Comparison of ENCODE assay signal across 11 cellular contexts in genomic region chrX:153765138-153766079, GRCh38. TPM values are rescaled to one million over a fixed set of nuclear protein-coding genes. Genes with fewer than 3 reads are reported as not detected.
A peak's percentile ranks its signal among the peaks of the same experiment; 100 is the strongest.
DNase-seq lines count a peak whose midpoint lies in the region; ATAC-seq, FAIRE-seq and TF ChIP-seq lines count a peak whose summit lies in the region.
"Had no signal": no experiment of that assay in that cellular context is flagged by ENCODE, and none has a peak within 500 bp of the region (broad histone marks: within the 10 kb centered on the region; RNA-seq: fewer than 3 reads in every experiment).

No MANE protein-coding gene starts in this region.

- H3K9me1 ChIP-seq in keratinocyte (ENCODE audit: control insufficient read depth, extremely low read depth, insufficient read depth, low read length) = no peaks in the 10 kb centered on the region

- no peak for TF ChIP-seq CTCF in keratinocyte (optimal IDR thresholded peaks at IDR 0.05 in 1 of 3, IDR thresholded peaks at IDR 0.05 in 1 of 3, conservative IDR thresholded peaks at IDR 0.05 in 1 of 3; ENCODE audit: extremely low read depth in 1 of 3, insufficient read depth in 2 of 3, low read length in 3 of 3)
- TF ChIP-seq CTCF in thoracic aorta (IDR thresholded peaks at IDR 0.05) = no peak

- H3K36me3 ChIP-seq in keratinocyte (ENCODE audit: control insufficient read depth in 2 of 2, extremely low read depth in 1 of 2, insufficient read depth in 2 of 2, low read length in 2 of 2) (peaks cover 0 to 2% of the 10 kb centered on the region in 2 experiments), thoracic aorta (no peaks in the 10 kb centered on the region)
- H3K36me3 ChIP-seq: HAP-1 had no signal

- dilution Hi-C loops in keratinocyte (cut with MboI; ENCODE audit: extremely low pct_ligation_motif_present, low sequenced_read_pairs) = no loop called here

- peaks cover 13% of the 10 kb centered on the region for H3K4me1 ChIP-seq in keratinocyte (ENCODE audit: control insufficient read depth, extremely low read depth, insufficient read depth, low read length)
- peaks cover 0 to 8% of the 10 kb centered on the region in 2 donors for H3K4me1 ChIP-seq in thoracic aorta (ENCODE audit: control insufficient read depth in 1 of 2, low read depth in 2 of 2)
- H3K4me1 ChIP-seq: foreskin keratinocyte had no signal

- H3K9me3 ChIP-seq in keratinocyte (ENCODE audit: control insufficient read depth, low read depth, low read length) = peaks cover 4% of the 10 kb centered on the region
- no peaks in the 10 kb centered on the region for H3K9me3 ChIP-seq in thoracic aorta
- H3K9me3 ChIP-seq: HAP-1 had no signal

- DNase-seq in NCI-H1092 (lab: John Stamatoyannopoulos, UW) = peak; percentile 6
- DNase-seq in NCI-H1092 treated with DMSO at 0.1 percent for 48 hours (lab: John Stamatoyannopoulos, UW) = no peak
- no peak for DNase-seq in keratinocyte (ENCODE audit: low read depth, low spot score)
- DNase-seq in thoracic aorta (ENCODE audit: low spot score) = no peak

- no peak overlapping the region for H2AFZ ChIP-seq in keratinocyte (ENCODE audit: control insufficient read depth, low read length)

- ATAC-seq in thoracic aorta (ENCODE audit: insufficient number of reproducible peaks, low FRiP score, low read depth) (no peak), HG03342 (IDR thresholded peaks at IDR 0.05; ENCODE audit: unreplicated experiment) (no peak), GM19467 (IDR thresholded peaks at IDR 0.05; ENCODE audit: unreplicated experiment) (no peak), GM21825 (IDR thresholded peaks at IDR 0.05; ENCODE audit: unreplicated experiment) (no peak)

- FAIRE-seq in keratinocyte (lab: Jason Lieb, UNC) = no peak
- FAIRE-seq: A204.1 had no signal

- H3K4me3 ChIP-seq in keratinocyte (ENCODE audit: control insufficient read depth in 2 of 3, extremely low read depth in 1 of 3, insufficient read depth in 2 of 3, low read depth in 1 of 3, low read length in 3 of 3) (peak overlapping the region in 2 of 3 experiments; percentile 46 to 57), thoracic aorta (peak overlapping the region; percentile 68)
- H3K4me3 ChIP-seq: HAP-1 had no signal

- H3K27me3 ChIP-seq in keratinocyte (ENCODE audit: control insufficient read depth, extremely low read depth, insufficient read depth, low read length) = no peaks in the 10 kb centered on the region
- H3K27me3 ChIP-seq in thoracic aorta (replicated peaks; ENCODE audit: insufficient read depth) = no peaks in the 10 kb centered on the region
- H3K27me3 ChIP-seq: foreskin keratinocyte had no signal

- peaks cover 2% of the 10 kb centered on the region for H3K79me2 ChIP-seq in keratinocyte (ENCODE audit: control insufficient read depth, insufficient read depth, low read length)

- H3K27ac ChIP-seq in angular gyrus (ENCODE audit: low read depth, low read length) (peak overlapping the region; percentile 98), keratinocyte (ENCODE audit: control insufficient read depth, insufficient read depth, low read length) (no peak overlapping the region), thoracic aorta (peak overlapping the region; percentile 38 to 74)
- H3K27ac ChIP-seq: foreskin keratinocyte had no signal

- H3K4me2 ChIP-seq in keratinocyte (ENCODE audit: control insufficient read depth, extremely low read depth, insufficient read depth, low read depth, low read length) = peak overlapping the region; percentile 41

- peak overlapping the region; percentile 33 for H3K9ac ChIP-seq in keratinocyte (ENCODE audit: control insufficient read depth, extremely low read depth, insufficient read depth, low read length)

- H4K20me1 ChIP-seq in keratinocyte (ENCODE audit: control insufficient read depth, extremely low read depth, insufficient read depth, low read length) = no peaks in the 10 kb centered on the region

RNA-seq across cellular contexts. Expression of gene PLXNB3, which starts 1.4 kb away (rescaled TPM):
- 7.2 to 14.4 TPM (median 8.6 TPM) in 3 replicates for polyA plus RNA-seq in keratinocyte
- 8.8 TPM for polyA plus RNA-seq in keratinocyte (2011; ENCODE audit: low read depth)
- 1.8 and 3.8 TPM in 2 replicates for polyA plus RNA-seq in keratinocyte (2011; cell fraction: cytosol; rRNA removed)
- polyA plus RNA-seq in keratinocyte (2011; cell fraction: nucleus; rRNA removed) = 41.3 and 62.6 TPM in 2 replicates
- polyA plus RNA-seq in keratinocyte (2012; ENCODE audit: low replicate concordance) = 8.4 and 10.0 TPM in 2 replicates
- polyA minus RNA-seq in keratinocyte = 15.3 to 21.0 TPM (median 19.4 TPM) in 3 replicates
- polyA minus RNA-seq in keratinocyte (2011; cell fraction: cytosol; rRNA and poly(A)+ RNA removed) = 9.6 TPM
- 20.2 TPM in 2 replicates for polyA minus RNA-seq in keratinocyte (2011; cell fraction: nucleus; rRNA and poly(A)+ RNA removed)
- total RNA-seq in thoracic aorta = 10 to 100 TPM; 40.8 to 52.2 TPM

RNA-seq across cellular contexts. Expression of gene SRPK3, which starts 15.4 kb away (rescaled TPM):
- 0.08 to 0.21 TPM (median 0.10 TPM) in 3 replicates for polyA plus RNA-seq in keratinocyte
- polyA plus RNA-seq in keratinocyte (2011; ENCODE audit: low read depth) = not detected
- 0.05 TPM in 2 replicates for polyA plus RNA-seq in keratinocyte (2011; cell fraction: cytosol; rRNA removed)
- 0.44 and 0.57 TPM in 2 replicates for polyA plus RNA-seq in keratinocyte (2011; cell fraction: nucleus; rRNA removed)
- polyA plus RNA-seq in keratinocyte (2012; ENCODE audit: low replicate concordance) = 0.08 and 0.51 TPM in 2 replicates
- polyA minus RNA-seq in keratinocyte = not detected in 3 replicates
- not detected for polyA minus RNA-seq in keratinocyte (2011; cell fraction: cytosol; rRNA and poly(A)+ RNA removed)
- 0.23 TPM in 1 of 2 replicates, not detected in the other for polyA minus RNA-seq in keratinocyte (2011; cell fraction: nucleus; rRNA and poly(A)+ RNA removed)
- total RNA-seq in thoracic aorta = 1 to 10 TPM; 4.9 to 9.5 TPM

RNA-seq across cellular contexts. Expression of gene IDH3G, which starts 28.8 kb away (rescaled TPM):
- 44.7 to 73.5 TPM (median 45.8 TPM) in 3 replicates for polyA plus RNA-seq in keratinocyte
- polyA plus RNA-seq in keratinocyte (2011; ENCODE audit: low read depth) = 21.8 TPM
- polyA plus RNA-seq in keratinocyte (2011; cell fraction: cytosol; rRNA removed) = 35.4 and 55.3 TPM in 2 replicates
- 46.4 and 59.8 TPM in 2 replicates for polyA plus RNA-seq in keratinocyte (2011; cell fraction: nucleus; rRNA removed)
- polyA plus RNA-seq in keratinocyte (2012; ENCODE audit: low replicate concordance) = 36.8 and 58.9 TPM in 2 replicates
- 66.7 to 139 TPM (median 87.4 TPM) in 3 replicates for polyA minus RNA-seq in keratinocyte
- polyA minus RNA-seq in keratinocyte (2011; cell fraction: cytosol; rRNA and poly(A)+ RNA removed) = 52.2 TPM
- polyA minus RNA-seq in keratinocyte (2011; cell fraction: nucleus; rRNA and poly(A)+ RNA removed) = 17.5 and 29.0 TPM in 2 replicates
- 10 to 100 TPM; 70.9 to 91.9 TPM for total RNA-seq in thoracic aorta

RNA-seq across cellular contexts. Expression of gene SSR4, which starts 29.1 kb away (rescaled TPM):
- 187 to 320 TPM (median 209 TPM) in 3 replicates for polyA plus RNA-seq in keratinocyte
- polyA plus RNA-seq in keratinocyte (2011; ENCODE audit: low read depth) = 23.4 TPM
- polyA plus RNA-seq in keratinocyte (2011; cell fraction: cytosol; rRNA removed) = 156 and 243 TPM in 2 replicates
- polyA plus RNA-seq in keratinocyte (2011; cell fraction: nucleus; rRNA removed) = 143 and 152 TPM in 2 replicates
- 248 and 255 TPM in 2 replicates for polyA plus RNA-seq in keratinocyte (2012; ENCODE audit: low replicate concordance)
- 130 to 283 TPM (median 137 TPM) in 3 replicates for polyA minus RNA-seq in keratinocyte
- 468 TPM for polyA minus RNA-seq in keratinocyte (2011; cell fraction: cytosol; rRNA and poly(A)+ RNA removed)
- polyA minus RNA-seq in keratinocyte (2011; cell fraction: nucleus; rRNA and poly(A)+ RNA removed) = 42.7 and 49.4 TPM in 2 replicates
- total RNA-seq in thoracic aorta = 100 to 1,000 TPM; 103 to 299 TPM

RNA-seq across cellular contexts. Expression of gene ABCD1, which starts 40.8 kb away (rescaled TPM):
- 0.81 to 2.0 TPM (median 0.86 TPM) in 3 replicates for polyA plus RNA-seq in keratinocyte
- 0.32 TPM for polyA plus RNA-seq in keratinocyte (2011; ENCODE audit: low read depth)
- 0.78 and 1.8 TPM in 2 replicates for polyA plus RNA-seq in keratinocyte (2011; cell fraction: cytosol; rRNA removed)
- polyA plus RNA-seq in keratinocyte (2011; cell fraction: nucleus; rRNA removed) = 3.2 TPM in 2 replicates
- 1.3 and 3.9 TPM in 2 replicates for polyA plus RNA-seq in keratinocyte (2012; ENCODE audit: low replicate concordance)
- polyA minus RNA-seq in keratinocyte = 2.1 to 6.0 TPM (median 2.9 TPM) in 3 replicates
- polyA minus RNA-seq in keratinocyte (2011; cell fraction: cytosol; rRNA and poly(A)+ RNA removed) = 3.5 TPM
- polyA minus RNA-seq in keratinocyte (2011; cell fraction: nucleus; rRNA and poly(A)+ RNA removed) = 4.3 and 7.4 TPM in 2 replicates
- 10 to 100 TPM; 24.3 to 40.6 TPM for total RNA-seq in thoracic aorta
